8 cellular contexts compared by ENCODE assay signal in the genomic region with DNA sequence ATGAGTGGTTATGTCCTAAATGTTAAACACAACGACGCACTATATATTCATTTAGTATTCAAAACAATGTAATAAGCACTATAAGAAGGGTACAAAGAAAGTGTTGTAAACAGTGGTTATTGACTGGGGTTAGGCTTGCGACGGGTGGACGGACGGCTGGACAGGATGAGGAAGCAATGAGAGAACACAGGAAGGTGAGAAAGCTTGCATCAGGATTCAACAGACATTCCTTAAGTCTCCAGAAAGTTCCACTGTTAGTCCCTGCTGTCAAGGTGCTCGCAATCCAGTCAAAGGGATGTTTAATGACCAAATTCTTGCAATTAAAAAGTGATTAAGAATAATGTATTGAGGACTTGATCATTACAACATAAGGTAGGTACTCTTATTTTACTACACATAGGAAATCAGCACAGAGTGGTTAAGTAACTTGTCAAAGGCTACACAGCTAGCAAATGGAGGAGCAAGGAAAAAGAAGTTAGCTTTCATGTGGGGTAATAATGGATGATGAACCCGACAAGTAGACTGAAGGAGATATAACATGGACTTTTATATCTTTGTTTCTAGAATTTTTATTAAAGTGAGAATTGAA. TPM values are rescaled to one million over a fixed set of nuclear protein-coding genes. Genes with fewer than 3 reads are reported as not detected.
DNase-seq lines count a peak whose midpoint lies in the region; ATAC-seq and TF ChIP-seq lines count a peak whose summit lies in the region.

No MANE protein-coding gene starts in this region.

- TF ChIP-seq CTCF in AG10803 (conservative IDR thresholded peaks at IDR 0.05; ENCODE audit: low read length) (no peak), uterus (IDR thresholded peaks at IDR 0.05) (no peak)

- no peaks in the 10 kb centered on the region for H3K36me3 ChIP-seq in uterus

- H3K4me1 ChIP-seq in uterus = peaks cover 0 to 8% of the 10 kb centered on the region in 2 donors

- no peaks in the 10 kb centered on the region for H3K27me3 ChIP-seq in uterus

- H3K4me3 ChIP-seq in AG10803 (ENCODE audit: low read length) (peak overlapping the region; percentile 94), uterus (peak overlapping the region; percentile 77 to 89)

- no peaks in the 10 kb centered on the region for H3K9me3 ChIP-seq in uterus

- H3K27ac ChIP-seq in caudate nucleus (ENCODE audit: low read depth, low read length) = peak overlapping the region; percentile 95
- H3K27ac ChIP-seq in uterus = peak overlapping the region; percentile 86 to 95

- intact Hi-C loops in uterus (cut with DNase I; ENCODE audit: low total_unique reads) = no loop called here

- TF ChIP-seq POLR2A in uterus (IDR thresholded peaks at IDR 0.05) = no peak

- ATAC-seq in GM21381 (IDR thresholded peaks at IDR 0.05; ENCODE audit: unreplicated experiment) = peak; percentile 1

- DNase-seq in AG10803 (ENCODE audit: low read depth) (peak; percentile 33), NOMO-1 treated with dmso at 0.1 percent for 144 hours (lab: John Stamatoyannopoulos, UW; ENCODE audit: unreplicated experiment) (peak; percentile 50), caudate nucleus (lab: John Stamatoyannopoulos, UW) (no peak), medulla oblongata (ENCODE audit: extremely low spot score) (peak; percentile 46), uterus (no peak), NCI-H146 treated with DMSO at 0.1 percent for 48 hours (lab: John Stamatoyannopoulos, UW; ENCODE audit: unreplicated experiment) (no peak)
- no peak for DNase-seq in effector CD4-positive, alpha-beta T cell

RNA-seq across cellular contexts. Expression of a gene that starts 1.0 kb away (rescaled TPM):
- total RNA-seq in uterus = 10 to 100 TPM; 22.1 to 54.7 (median 39.6) TPM

RNA-seq across cellular contexts. Expression of a gene that starts 55.4 kb away (rescaled TPM):
- not detected for total RNA-seq in uterus

Comparison
In these comparisons a context has a peak if more than half of its experiments do, and no peak if none do; other contexts are left out.
1. DNase-seq: peak in AG10803 (single experiment), NOMO-1 treated with dmso at 0.1 percent for 144 hours (single experiment) and medulla oblongata (single experiment); none in caudate nucleus (0 of 61), uterus (0 of 2), NCI-H146 treated with DMSO at 0.1 percent for 48 hours (single experiment) and effector CD4-positive, alpha-beta T cell (single experiment).